ENCODE assay signal across 8 cellular contexts in genomic region chr1:12448746-12449177, GRCh38.
DNase-seq lines count a peak whose midpoint lies in the region; ATAC-seq, FAIRE-seq and TF ChIP-seq lines count a peak whose summit lies in the region.

No MANE protein-coding gene starts in this region.

- H3K4me1 Mint-ChIP-seq in CD4-positive, alpha-beta T cell (ENCODE audit: low read depth), result peaks cover 89% of the 10 kb centered on the region

- intact Hi-C loops in CD4-positive, alpha-beta T cell (cut with DNase I, micrococcal nuclease), result loop anchor here (1.0 to 5.0 kb wide), 4 partner anchors 14 to 170 kb away; partner anchors contain the start of gene DHRS3 (in 1 of the 2)
- intact Hi-C loops in pancreas (cut with DNase I), result no loop called here

- no peak for TF ChIP-seq EP300 in SK-N-SH (IDR thresholded peaks at IDR 0.05; ENCODE audit: borderline replicate concordance in 1 of 2, low read depth in 1 of 2, low read length in 1 of 2)

- peaks cover 25 to 33% of the 10 kb centered on the region in 2 experiments for H3K4me1 ChIP-seq in SK-N-SH (ENCODE audit: control insufficient read depth in 1 of 2, insufficient read depth in 2 of 2, low read depth in 1 of 2, low read length in 1 of 2)
- peaks cover 12% of the 10 kb centered on the region for H3K4me1 ChIP-seq in fibroblast of lung (ENCODE audit: control insufficient read depth, extremely low read depth, insufficient read depth, low read length)
- H3K4me1 ChIP-seq in pancreas, result peaks cover 35 to 54% (median 37%) of the 10 kb centered on the region in 3 donors

- no peak overlapping the region for H3K4me3 ChIP-seq in SK-N-SH (ENCODE audit: low read depth in 2 of 2, low read length in 1 of 2)
- H3K4me3 ChIP-seq in fibroblast of lung (replicated peaks in 1 of 4; ENCODE audit: control extremely low read depth in 1 of 4, insufficient read depth in 1 of 4, low read depth in 3 of 4, low read length in 4 of 4), result peak overlapping the region in 1 of 4 experiments; percentile 5
- H3K4me3 ChIP-seq in pancreas, result no peak overlapping the region

- H3K36me3 Mint-ChIP-seq in CD4-positive, alpha-beta T cell (ENCODE audit: low read depth), result peaks cover 28% of the 10 kb centered on the region

- no peak for ATAC-seq in CD4-positive, alpha-beta T cell (ENCODE audit: poor library complexity)
- peak in 3 of 4 donors; percentile 50 to 59 (median 56) for ATAC-seq in pancreas
- ATAC-seq in HG03196 (IDR thresholded peaks at IDR 0.05; ENCODE audit: unreplicated experiment), result no peak

- no peak for FAIRE-seq in pancreas (lab: Jason Lieb, UNC)

- H3K27me3 ChIP-seq in CD4-positive, alpha-beta T cell (ENCODE audit: control insufficient read depth, insufficient read depth, low read length), result no peaks in the 10 kb centered on the region
- H3K27me3 ChIP-seq in SK-N-SH (ENCODE audit: insufficient read depth), result no peaks in the 10 kb centered on the region
- no peaks in the 10 kb centered on the region for H3K27me3 ChIP-seq in fibroblast of lung (ENCODE audit: control insufficient read depth, insufficient read depth, low read length)
- no peaks in the 10 kb centered on the region for H3K27me3 ChIP-seq in pancreas

- H3K36me3 ChIP-seq in SK-N-SH (replicated peaks in 1 of 2; ENCODE audit: control insufficient read depth in 1 of 2, insufficient read depth in 2 of 2, low read length in 1 of 2) (no peaks in the 10 kb centered on the region), fibroblast of lung (ENCODE audit: control insufficient read depth, insufficient read depth, low read length) (no peaks in the 10 kb centered on the region), pancreas (no peaks in the 10 kb centered on the region)

- TF ChIP-seq CTCF in CD4-positive, alpha-beta T cell (IDR thresholded peaks at IDR 0.05), result no peak
- no peak for TF ChIP-seq CTCF in SK-N-SH (IDR thresholded peaks at IDR 0.05)
- TF ChIP-seq CTCF in fibroblast of lung (conservative IDR thresholded peaks at IDR 0.05 in 1 of 2, IDR thresholded peaks at IDR 0.05 in 1 of 2; ENCODE audit: low read depth in 1 of 2, low read length in 2 of 2), result no peak
- TF ChIP-seq CTCF in pancreas (IDR thresholded peaks at IDR 0.05), result no peak

- no peak overlapping the region for H3K4me3 Mint-ChIP-seq in CD4-positive, alpha-beta T cell

- H3K9me3 Mint-ChIP-seq in CD4-positive, alpha-beta T cell, result no peaks in the 10 kb centered on the region

- H3K9ac ChIP-seq in SK-N-SH (no peak overlapping the region), fibroblast of lung (ENCODE audit: insufficient read depth, low read length) (no peak overlapping the region)

- H3K4me2 ChIP-seq in SK-N-SH (peak overlapping the region; percentile 36; the same call in 1 of the 2 replicates), fibroblast of lung (ENCODE audit: extremely low read depth, insufficient read depth, low read length) (no peak overlapping the region)

- H3K79me2 ChIP-seq in SK-N-SH (ENCODE audit: insufficient read depth) (no peaks in the 10 kb centered on the region), fibroblast of lung (ENCODE audit: control insufficient read depth, insufficient read depth, low read length) (no peaks in the 10 kb centered on the region)

- H2AFZ ChIP-seq in SK-N-SH (ENCODE audit: low read depth) (no peak overlapping the region), fibroblast of lung (ENCODE audit: low read length) (no peak overlapping the region)

- CTCF ChIA-PET in CD4-positive, alpha-beta T cell (lab: Charles Lee), result no interaction called here
- CTCF ChIA-PET in SK-N-SH (lab: Yijun Ruan, JAX), result interaction anchor here (1.0 to 1.1 kb wide), 3 partner anchors 72 to 342 kb away, joined by 3 read pairs; no protein-coding TSS in a partner anchor

- no peaks in the 10 kb centered on the region for H3K27me3 Mint-ChIP-seq in CD4-positive, alpha-beta T cell

- H3F3A ChIP-seq in SK-N-SH (replicated peaks; ENCODE audit: insufficient read depth), result peaks cover 9% of the 10 kb centered on the region

- peak overlapping the region; percentile 85 for H3K27ac Mint-ChIP-seq in CD4-positive, alpha-beta T cell

- H3K9me2 ChIP-seq in SK-N-SH, result no peaks in the 10 kb centered on the region

- no peak for TF ChIP-seq RAD21 in SK-N-SH (IDR thresholded peaks at IDR 0.05; ENCODE audit: low read length)

- H3K27ac ChIP-seq in CD4-positive, alpha-beta T cell (ENCODE audit: low read depth, low read length), result peak overlapping the region; percentile 33
- H3K27ac ChIP-seq in SK-N-SH (ENCODE audit: low read depth in 2 of 2, low read length in 1 of 2) (peak overlapping the region; percentile 66 to 91; a peak in 3 of 4 replicates), fibroblast of lung (ENCODE audit: insufficient read depth, low read length) (peak overlapping the region; percentile 24), pancreas (peak overlapping the region in 3 of 4 donors; percentile 0 to 35 (median 30))

- H4K20me1 ChIP-seq in SK-N-SH (ENCODE audit: insufficient read depth) (no peaks in the 10 kb centered on the region), fibroblast of lung (ENCODE audit: control insufficient read depth, extremely low read depth, insufficient read depth, low read length) (no peaks in the 10 kb centered on the region)

- 87% methylated on average over 3 of the region's 3 CpGs for WGBS in SK-N-SH (ENCODE audit: low lambda C conversion rate)
- WGBS in pancreas, 2 donors, result 49 to 50% methylated on average over 3 of the region's 3 CpGs

- DNase-seq in CD4-positive, alpha-beta T cell, result no peak
- DNase-seq in SK-N-SH, result no peak
- DNase-seq in fibroblast of lung (ENCODE audit: low read depth in 2 of 2), result peak; percentile 77 to 88
- no peak for DNase-seq in pancreas
- DNase-seq in NCI-H2171 (lab: John Stamatoyannopoulos, UW), result no peak
- no peak for DNase-seq in stimulated activated CD4-positive, alpha-beta T cell treated with anti-CD3 and anti-CD28 coated beads, Interleukin-15, amount 100 ng/mL, for 24 hours
- DNase-seq in NCI-H1436 treated with DMSO at 0.1 percent for 48 hours (lab: John Stamatoyannopoulos, UW), result no peak

- POLR2A ChIA-PET in CD4-positive, alpha-beta T cell (lab: Charles Lee), result interaction anchor here (0.5 to 5.8 kb wide), 11 partner anchors 10 to 170 kb away, joined by 3 to 25 read pairs (median 5); no protein-coding TSS in a partner anchor
- POLR2A ChIA-PET in SK-N-SH (lab: Yijun Ruan, JAX), result no interaction called here

- H3K9me3 ChIP-seq in CD4-positive, alpha-beta T cell (ENCODE audit: control insufficient read depth, low read length), result no peaks in the 10 kb centered on the region
- H3K9me3 ChIP-seq in SK-N-SH (no peaks in the 10 kb centered on the region), fibroblast of lung (ENCODE audit: control insufficient read depth, insufficient read depth, low read depth, low read length) (no peaks in the 10 kb centered on the region), pancreas (no peaks in the 10 kb centered on the region)

TF ChIP-seq in SK-N-SH, 30 proteins besides CTCF, POLR2A, EP300 and RAD21:
- TF ChIP-seq RXRA (IDR thresholded peaks at IDR 0.05; ENCODE audit: borderline replicate concordance, low read depth) (peak; percentile 21; the same call in 1 of the 2 replicates), FOXJ3 (CRISPR knock-in tag; IDR thresholded peaks at IDR 0.05) (no peak)

Comparison
In these comparisons a context has a peak if more than half of its experiments do, and no peak if none do; other contexts are left out.
1. ATAC-seq: peak in pancreas (3 of 4); none in CD4-positive, alpha-beta T cell (single experiment) and HG03196 (single experiment).
2. DNase-seq: peak in fibroblast of lung (2 of 2); none in CD4-positive, alpha-beta T cell (0 of 10), SK-N-SH (single experiment), pancreas (0 of 6), NCI-H2171 (single experiment), stimulated activated CD4-positive, alpha-beta T cell treated with anti-CD3 and anti-CD28 coated beads, Interleukin-15, amount 100 ng/mL, for 24 hours (single experiment) and NCI-H1436 treated with DMSO at 0.1 percent for 48 hours (single experiment).
3. H3K27ac ChIP-seq: peak in every context shown above with its lines; median percentile 78 in SK-N-SH; 33 in CD4-positive, alpha-beta T cell; 30 in pancreas; 24 in fibroblast of lung.
4. intact Hi-C loops: an anchor here in CD4-positive, alpha-beta T cell (1.0 to 5.0 kb wide); none called in pancreas.